In genomic region chr5:9151671-9152427, GRCh38 we compare ENCODE assay signal across 23 cellular contexts.
"Had no signal": no experiment of that assay in that cellular context is flagged by ENCODE, and none has a peak within 500 bp of the region (broad histone marks: within the 10 kb centered on the region; RNA-seq: fewer than 3 reads in every experiment).

No MANE protein-coding gene starts in this region.

- H3K4me3 Mint-ChIP-seq: activated B cell treated with CpG ODN at 0.5 μM for 24 hours; activated CD4-positive, alpha-beta memory T cell treated with anti-CD3 and anti-CD28 coated beads for 36 hours; activated naive CD8-positive, alpha-beta T cell treated with anti-CD3 and anti-CD28 coated beads, Interleukin-2, amount 10 ng/mL, durations not matched to agents 7 days and 5 days; activated T-helper 17 cell treated with anti-CD3 and anti-CD28 coated beads, Interleukin-2, amount 50 U/mL, for 72 hours; memory B cell; naive B cell; stimulated activated memory B cell treated with anti-CD40 and anti-IgM and Interleukin-4, amounts not matched to agents 10 μg/mL and 1 μg/mL and 100 μg/mL, for 72 hours; T-cell had no signal

- H3K27me3 Mint-ChIP-seq: activated B cell treated with CpG ODN at 0.5 μM for 24 hours; activated CD4-positive, alpha-beta memory T cell treated with anti-CD3 and anti-CD28 coated beads for 36 hours; activated naive CD8-positive, alpha-beta T cell treated with anti-CD3 and anti-CD28 coated beads, Interleukin-2, amount 10 ng/mL, durations not matched to agents 7 days and 5 days; activated T-helper 17 cell treated with anti-CD3 and anti-CD28 coated beads, Interleukin-2, amount 50 U/mL, for 72 hours; memory B cell; naive B cell; stimulated activated memory B cell treated with anti-CD40 and anti-IgM and Interleukin-4, amounts not matched to agents 10 μg/mL and 1 μg/mL and 100 μg/mL, for 72 hours; T-cell had no signal

- H3K4me1 Mint-ChIP-seq: activated B cell treated with CpG ODN at 0.5 μM for 24 hours; activated naive CD8-positive, alpha-beta T cell treated with anti-CD3 and anti-CD28 coated beads, Interleukin-2, amount 10 ng/mL, durations not matched to agents 7 days and 5 days; activated T-helper 17 cell treated with anti-CD3 and anti-CD28 coated beads, Interleukin-2, amount 50 U/mL, for 72 hours; memory B cell; naive B cell; stimulated activated memory B cell treated with anti-CD40 and anti-IgM and Interleukin-4, amounts not matched to agents 10 μg/mL and 1 μg/mL and 100 μg/mL, for 72 hours; T-cell had no signal

- H3K36me3 Mint-ChIP-seq: activated CD4-positive, alpha-beta memory T cell treated with anti-CD3 and anti-CD28 coated beads for 36 hours; activated naive CD8-positive, alpha-beta T cell treated with anti-CD3 and anti-CD28 coated beads, Interleukin-2, amount 10 ng/mL, durations not matched to agents 7 days and 5 days; memory B cell; naive B cell; stimulated activated memory B cell treated with anti-CD40 and anti-IgM and Interleukin-4, amounts not matched to agents 10 μg/mL and 1 μg/mL and 100 μg/mL, for 72 hours; T-cell had no signal

- ATAC-seq: activated T-helper 17 cell treated with anti-CD3 and anti-CD28 coated beads, Interleukin-2, amount 50 U/mL, for 72 hours; body of pancreas; left lobe of liver; mucosa of descending colon; stimulated activated memory B cell treated with anti-CD40 and anti-IgM and Interleukin-4, amounts not matched to agents 10 μg/mL and 1 μg/mL and 100 μg/mL, for 72 hours; T-cell had no signal

- FAIRE-seq: colon, frontal cortex had no signal

- H3K9me3 Mint-ChIP-seq: activated B cell treated with CpG ODN at 0.5 μM for 24 hours; activated CD4-positive, alpha-beta memory T cell treated with anti-CD3 and anti-CD28 coated beads for 36 hours; activated naive CD8-positive, alpha-beta T cell treated with anti-CD3 and anti-CD28 coated beads, Interleukin-2, amount 10 ng/mL, durations not matched to agents 7 days and 5 days; activated T-helper 17 cell treated with anti-CD3 and anti-CD28 coated beads, Interleukin-2, amount 50 U/mL, for 72 hours; memory B cell; stimulated activated memory B cell treated with anti-CD40 and anti-IgM and Interleukin-4, amounts not matched to agents 10 μg/mL and 1 μg/mL and 100 μg/mL, for 72 hours; T-cell had no signal

- H3K27ac Mint-ChIP-seq: activated B cell treated with CpG ODN at 0.5 μM for 24 hours; activated CD4-positive, alpha-beta memory T cell treated with anti-CD3 and anti-CD28 coated beads for 36 hours; activated naive CD8-positive, alpha-beta T cell treated with anti-CD3 and anti-CD28 coated beads, Interleukin-2, amount 10 ng/mL, durations not matched to agents 7 days and 5 days; activated T-helper 17 cell treated with anti-CD3 and anti-CD28 coated beads, Interleukin-2, amount 50 U/mL, for 72 hours; memory B cell; naive B cell; stimulated activated memory B cell treated with anti-CD40 and anti-IgM and Interleukin-4, amounts not matched to agents 10 μg/mL and 1 μg/mL and 100 μg/mL, for 72 hours; T-cell had no signal

- DNase-seq: activated B cell treated with CpG ODN at 0.5 μM for 24 hours; activated CD4-positive, alpha-beta memory T cell treated with anti-CD3 and anti-CD28 coated beads for 36 hours; activated CD4-positive, alpha-beta T cell treated with anti-CD3 and anti-CD28 coated beads for 4 hours; activated naive CD4-positive, alpha-beta T cell; activated naive CD8-positive, alpha-beta T cell treated with anti-CD3 and anti-CD28 coated beads, Interleukin-2, amount 10 ng/mL, durations not matched to agents 7 days and 5 days; activated T-cell treated with anti-CD3 and anti-CD28 coated beads for 4 hours; amygdala; body of pancreas; caudate nucleus; dorsolateral prefrontal cortex; mucosa of descending colon; naive B cell; spleen; stimulated activated CD4-positive, alpha-beta T cell treated with anti-CD3 and anti-CD28 coated beads, Interleukin-4, amount 100 ng/mL, for 4 hours; T-cell; testis; upper lobe of left lung had no signal
